ENCODE assay signal across 12 cellular contexts in the genomic region with DNA sequence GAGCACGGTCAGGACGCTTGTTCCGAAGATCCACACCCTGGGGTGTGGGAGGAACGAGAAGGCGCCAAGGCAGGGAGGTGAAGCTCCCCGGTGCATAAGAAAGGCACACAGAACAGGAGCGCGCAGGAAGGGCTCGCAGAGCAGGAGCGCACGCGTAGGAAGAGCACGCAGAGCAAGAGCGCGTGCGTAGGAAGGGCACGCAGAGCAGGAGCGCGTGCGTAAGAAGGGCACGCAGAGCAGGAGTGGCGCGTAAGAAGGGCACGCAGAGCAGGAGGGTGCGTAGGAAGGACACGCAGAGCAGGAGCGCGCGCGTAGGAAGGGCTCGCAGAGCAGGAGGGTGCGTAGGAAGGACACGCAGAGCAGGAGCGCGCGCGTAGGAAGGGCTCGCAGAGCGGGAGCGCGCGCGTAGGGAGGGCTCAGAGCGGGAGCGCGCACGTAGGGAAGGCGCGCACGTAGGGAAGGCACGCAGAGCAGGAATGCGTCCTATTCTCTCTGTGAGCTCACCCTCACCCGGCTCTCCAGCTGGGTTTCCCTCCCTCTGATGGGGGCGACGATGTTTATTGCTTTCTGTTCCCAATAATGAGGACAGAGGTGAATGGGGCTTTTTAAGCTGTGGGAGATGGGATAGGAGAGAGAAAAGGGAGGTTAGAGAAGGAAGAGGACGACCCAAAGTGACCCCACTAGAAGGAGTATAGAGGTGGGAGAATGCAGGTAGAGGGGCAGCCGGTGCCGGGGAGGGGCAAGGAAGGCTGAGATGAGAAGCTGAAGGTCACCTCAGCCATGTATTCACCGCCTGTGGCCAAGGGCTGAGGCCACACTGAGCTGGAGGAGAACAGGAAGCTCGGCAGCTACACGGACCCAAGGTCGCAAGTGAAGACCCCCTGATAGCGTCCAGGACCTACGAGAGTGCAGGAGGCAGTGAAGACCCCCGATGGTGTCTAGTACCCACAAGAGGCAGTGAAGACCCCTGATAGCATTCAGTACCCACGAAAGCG.
"Had no signal": no experiment of that assay in that cellular context is flagged by ENCODE, and none has a peak within 500 bp of the region (broad histone marks: within the 10 kb centered on the region; RNA-seq: fewer than 3 reads in every experiment).

No MANE protein-coding gene starts in this region.

- H3K4me1 Mint-ChIP-seq: activated naive CD8-positive, alpha-beta T cell treated with anti-CD3 and anti-CD28 coated beads for 36 hours had no signal

- H3K27ac Mint-ChIP-seq: activated naive CD8-positive, alpha-beta T cell treated with anti-CD3 and anti-CD28 coated beads for 36 hours; activated T-cell treated with anti-CD3 and anti-CD28 coated beads, Interleukin-2, amount 50 U/mL, for 24 hours; T-helper 2 cell treated with Interferon-gamma antibody and Interleukin-4, amounts not matched to agents 5 μg/mL and 100 μg/mL, for 36 hours had no signal

- DNase-seq: activated CD4-positive, alpha-beta T cell treated with anti-CD3 and anti-CD28 coated beads, Interleukin-2, amount 50 U/mL, for 4 hours; activated effector memory CD4-positive, alpha-beta T cell treated with anti-CD3 and anti-CD28 coated beads, Interleukin-2, amount 50 U/mL, for 16 hours; activated naive CD8-positive, alpha-beta T cell treated with anti-CD3 and anti-CD28 coated beads for 36 hours; activated T-cell treated with anti-CD3 and anti-CD28 coated beads, Interleukin-2, amount 50 U/mL, for 24 hours; aorta; gastrocnemius medialis; left ventricle myocardium superior; retina; SW 1271; transverse colon had no signal

- ATAC-seq: activated CD4-positive, CD25-positive, alpha-beta regulatory T cell treated with anti-CD3 and anti-CD28 coated beads, Interleukin-2, amount 50 U/mL, for 24 hours; gastrocnemius medialis; left ventricle myocardium superior had no signal

- H3K9me3 Mint-ChIP-seq: activated naive CD8-positive, alpha-beta T cell treated with anti-CD3 and anti-CD28 coated beads for 36 hours had no signal

- H3K4me3 Mint-ChIP-seq: activated naive CD8-positive, alpha-beta T cell treated with anti-CD3 and anti-CD28 coated beads for 36 hours; activated T-cell treated with anti-CD3 and anti-CD28 coated beads, Interleukin-2, amount 50 U/mL, for 24 hours; T-helper 2 cell treated with Interferon-gamma antibody and Interleukin-4, amounts not matched to agents 5 μg/mL and 100 μg/mL, for 36 hours had no signal

- H3K27me3 Mint-ChIP-seq: activated naive CD8-positive, alpha-beta T cell treated with anti-CD3 and anti-CD28 coated beads for 36 hours; activated T-cell treated with anti-CD3 and anti-CD28 coated beads, Interleukin-2, amount 50 U/mL, for 24 hours had no signal

- H3K36me3 Mint-ChIP-seq: activated naive CD8-positive, alpha-beta T cell treated with anti-CD3 and anti-CD28 coated beads for 36 hours had no signal
